In the genomic region with DNA sequence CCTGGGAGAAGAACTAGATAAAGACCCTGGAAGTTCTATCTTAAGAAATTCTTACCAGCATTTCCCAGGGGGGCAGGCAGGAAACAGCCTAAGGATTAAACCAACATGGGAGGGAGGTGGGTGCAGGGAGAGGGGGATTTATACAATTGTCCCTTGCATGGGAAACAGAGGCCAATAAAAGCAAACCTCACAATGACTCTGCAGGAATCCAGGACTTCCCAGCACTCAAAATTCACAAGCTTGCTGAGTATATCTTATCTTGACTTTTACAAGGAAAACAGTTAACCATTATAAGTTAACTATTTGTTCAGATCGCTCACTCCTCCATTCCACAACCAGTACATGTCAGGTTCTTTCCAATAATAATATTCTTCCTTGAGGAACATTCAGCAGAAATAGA, we compare ENCODE assay signal across 1 cellular context.
TF ChIP-seq lines count a peak whose summit lies in the region.

No MANE protein-coding gene starts in this region.

TF ChIP-seq in HepG2, 621 proteins besides CTCF, POLR2A, EP300 and RAD21 (continued from another document):
- TF ChIP-seq PATZ1 (CRISPR knock-in tag; IDR thresholded peaks at IDR 0.05) (peak; percentile 18; the same call in 1 of the 2 replicates), FOSL2 (CRISPR knock-in tag; IDR thresholded peaks at IDR 0.05) (peak; percentile 21; the same call in 1 of the 2 replicates), ZFP90 (CRISPR knock-in tag; IDR thresholded peaks at IDR 0.05; ENCODE audit: borderline replicate concordance) (no peak), ZFP36L2 (CRISPR knock-in tag; IDR thresholded peaks at IDR 0.05) (no peak), ZNF777 (CRISPR knock-in tag; IDR thresholded peaks at IDR 0.05) (no peak), ZNF431 (CRISPR knock-in tag; IDR thresholded peaks at IDR 0.05; ENCODE audit: borderline replicate concordance, low read depth) (no peak), SYNCRIP (IDR thresholded peaks at IDR 0.05; ENCODE audit: insufficient read depth, low read depth, low read length) (no peak), KDM5B (CRISPR knock-in tag; IDR thresholded peaks at IDR 0.05; ENCODE audit: borderline replicate concordance) (no peak), MEIS1 (CRISPR knock-in tag; IDR thresholded peaks at IDR 0.05; ENCODE audit: borderline replicate concordance) (no peak), ZNF33B (CRISPR knock-in tag; IDR thresholded peaks at IDR 0.05) (no peak), NR3C1 (CRISPR knock-in tag; IDR thresholded peaks at IDR 0.05) (no peak), LCORL (IDR thresholded peaks at IDR 0.05) (no peak), LCORL (CRISPR knock-in tag; IDR thresholded peaks at IDR 0.05) (no peak), ZKSCAN5 (CRISPR knock-in tag; IDR thresholded peaks at IDR 0.05) (no peak), TOE1 (CRISPR knock-in tag; IDR thresholded peaks at IDR 0.05) (no peak), ZBTB1 (CRISPR knock-in tag; IDR thresholded peaks at IDR 0.05; ENCODE audit: borderline replicate concordance) (no peak), ZFP82 (CRISPR knock-in tag; IDR thresholded peaks at IDR 0.05; ENCODE audit: borderline replicate concordance) (no peak), ZFP1 (CRISPR knock-in tag; IDR thresholded peaks at IDR 0.05) (no peak), NFE2 (CRISPR knock-in tag; IDR thresholded peaks at IDR 0.05) (peak; percentile 73; the same call in 1 of the 2 replicates), NFE2L2 (IDR thresholded peaks at IDR 0.05; ENCODE audit: low read length) (peak; percentile 53), NKX3-1 (CRISPR knock-in tag; IDR thresholded peaks at IDR 0.05) (no peak), ZNF652 (CRISPR knock-in tag; IDR thresholded peaks at IDR 0.05; ENCODE audit: borderline replicate concordance, low read depth) (peak; percentile 52; the same call in 1 of the 2 replicates), KDM3A (CRISPR knock-in tag; IDR thresholded peaks at IDR 0.05; ENCODE audit: low read depth) (no peak), SOX13 (IDR thresholded peaks at IDR 0.05) (no peak), SOX13 (CRISPR knock-in tag; conservative IDR thresholded peaks at IDR 0.05 in 1 of 2, IDR thresholded peaks at IDR 0.05 in 1 of 2) (0 out of 4 replicates have a peak, but pooled peaks of 1 of the 2 experiments have one; percentile 66), SPEN (CRISPR knock-in tag; IDR thresholded peaks at IDR 0.05; ENCODE audit: low read depth) (no peak)
- TF ChIP-seq, protein P1, sequence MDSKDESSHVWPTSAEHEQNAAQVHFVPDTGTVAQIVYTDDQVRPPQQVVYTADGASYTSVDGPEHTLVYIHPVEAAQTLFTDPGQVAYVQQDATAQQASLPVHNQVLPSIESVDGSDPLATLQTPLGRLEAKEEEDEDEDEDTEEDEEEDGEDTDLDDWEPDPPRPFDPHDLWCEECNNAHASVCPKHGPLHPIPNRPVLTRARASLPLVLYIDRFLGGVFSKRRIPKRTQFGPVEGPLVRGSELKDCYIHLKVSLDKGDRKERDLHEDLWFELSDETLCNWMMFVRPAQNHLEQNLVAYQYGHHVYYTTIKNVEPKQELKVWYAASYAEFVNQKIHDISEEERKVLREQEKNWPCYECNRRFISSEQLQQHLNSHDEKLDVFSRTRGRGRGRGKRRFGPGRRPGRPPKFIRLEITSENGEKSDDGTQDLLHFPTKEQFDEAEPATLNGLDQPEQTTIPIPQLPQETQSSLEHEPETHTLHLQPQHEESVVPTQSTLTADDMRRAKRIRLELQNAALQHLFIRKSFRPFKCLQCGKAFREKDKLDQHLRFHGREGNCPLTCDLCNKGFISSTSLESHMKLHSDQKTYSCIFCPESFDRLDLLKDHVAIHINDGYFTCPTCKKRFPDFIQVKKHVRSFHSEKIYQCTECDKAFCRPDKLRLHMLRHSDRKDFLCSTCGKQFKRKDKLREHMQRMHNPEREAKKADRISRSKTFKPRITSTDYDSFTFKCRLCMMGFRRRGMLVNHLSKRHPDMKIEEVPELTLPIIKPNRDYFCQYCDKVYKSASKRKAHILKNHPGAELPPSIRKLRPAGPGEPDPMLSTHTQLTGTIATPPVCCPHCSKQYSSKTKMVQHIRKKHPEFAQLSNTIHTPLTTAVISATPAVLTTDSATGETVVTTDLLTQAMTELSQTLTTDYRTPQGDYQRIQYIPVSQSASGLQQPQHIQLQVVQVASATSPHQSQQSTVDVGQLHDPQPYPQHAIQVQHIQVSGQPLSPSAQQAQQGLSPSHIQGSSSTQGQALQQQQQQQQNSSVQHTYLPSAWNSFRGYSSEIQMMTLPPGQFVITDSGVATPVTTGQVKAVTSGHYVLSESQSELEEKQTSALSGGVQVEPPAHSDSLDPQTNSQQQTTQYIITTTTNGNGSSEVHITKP (CRISPR knock-in tag; IDR thresholded peaks at IDR 0.05; ENCODE audit: low read depth), result peak; percentile 81; the same call in 1 of the 2 replicates
- TF ChIP-seq, protein P2, sequence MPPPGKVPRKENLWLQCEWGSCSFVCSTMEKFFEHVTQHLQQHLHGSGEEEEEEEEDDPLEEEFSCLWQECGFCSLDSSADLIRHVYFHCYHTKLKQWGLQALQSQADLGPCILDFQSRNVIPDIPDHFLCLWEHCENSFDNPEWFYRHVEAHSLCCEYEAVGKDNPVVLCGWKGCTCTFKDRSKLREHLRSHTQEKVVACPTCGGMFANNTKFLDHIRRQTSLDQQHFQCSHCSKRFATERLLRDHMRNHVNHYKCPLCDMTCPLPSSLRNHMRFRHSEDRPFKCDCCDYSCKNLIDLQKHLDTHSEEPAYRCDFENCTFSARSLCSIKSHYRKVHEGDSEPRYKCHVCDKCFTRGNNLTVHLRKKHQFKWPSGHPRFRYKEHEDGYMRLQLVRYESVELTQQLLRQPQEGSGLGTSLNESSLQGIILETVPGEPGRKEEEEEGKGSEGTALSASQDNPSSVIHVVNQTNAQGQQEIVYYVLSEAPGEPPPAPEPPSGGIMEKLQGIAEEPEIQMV (CRISPR knock-in tag; IDR thresholded peaks at IDR 0.05; ENCODE audit: low read depth), result no peak
